1 cellular context compared by ENCODE assay signal in the genomic region with DNA sequence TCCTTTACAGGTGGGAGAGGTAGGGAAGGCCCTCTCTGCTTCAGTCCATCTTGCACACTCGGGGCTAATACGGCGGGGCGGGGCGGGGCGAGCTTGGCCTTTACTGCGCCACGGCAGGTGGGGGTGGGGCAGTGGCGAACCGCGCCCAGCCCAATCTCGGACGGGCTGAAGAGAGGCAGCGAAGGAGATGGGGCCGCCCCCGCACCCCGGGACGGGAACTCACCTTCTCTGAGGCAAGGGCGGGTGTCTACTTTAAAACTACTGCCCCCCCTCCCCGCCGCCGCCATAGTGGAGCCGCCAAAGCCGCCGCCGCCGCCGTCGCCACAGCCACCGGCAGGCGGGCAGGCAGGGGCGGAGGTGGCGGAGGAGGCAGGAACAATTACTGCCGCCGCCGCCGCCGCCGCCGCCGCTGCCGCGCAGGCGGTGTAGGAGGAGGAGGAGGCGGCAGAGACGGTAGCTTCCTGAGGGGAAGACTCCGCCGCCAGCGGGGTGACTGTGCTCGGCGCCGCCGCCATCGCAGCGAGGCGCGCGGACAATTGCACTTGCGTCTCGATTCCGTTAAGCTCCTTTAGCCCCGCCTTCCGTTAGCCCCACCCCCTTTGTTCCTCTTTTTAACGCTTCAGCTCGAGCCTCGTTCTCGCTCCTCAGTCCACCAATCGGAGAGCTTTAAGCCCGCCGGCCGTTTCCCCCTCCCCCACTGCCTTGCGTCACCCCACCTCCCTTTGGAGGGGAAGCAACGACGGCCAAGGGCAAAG.
TF ChIP-seq lines count a peak whose summit lies in the region.

A gene (minus strand): TSS at position 534 of the 755 bp plus-strand sequence. CDS start 19 bp downstream, at position 515.

TF ChIP-seq in endothelial cell of umbilical vein, 7 proteins besides CTCF, POLR2A, EP300 and RAD21:
- TF ChIP-seq JUN (IDR thresholded peaks at IDR 0.05; ENCODE audit: borderline replicate concordance, insufficient read depth, insufficient read length, low read depth) (no peak), POLR2AphosphoS5 (IDR thresholded peaks at IDR 0.05; ENCODE audit: insufficient read depth, low read depth, low read length) (peak; percentile 64), EZH2 (IDR thresholded peaks at IDR 0.05; ENCODE audit: borderline replicate concordance, low read depth, low read length, severe bottlenecking) (no peak)
TF ChIP-seq in endothelial cell of umbilical vein: peak in this region for 1.
